In genomic region chr3:42556089-42556632, GRCh38 we compare ENCODE assay signal across 11 cellular contexts. TPM values are rescaled to one million over a fixed set of nuclear protein-coding genes. Genes with fewer than 3 reads are reported as not detected.
A peak's percentile ranks its signal among the peaks of the same experiment; 100 is the strongest.
DNase-seq lines count a peak whose midpoint lies in the region; ATAC-seq and TF ChIP-seq lines count a peak whose summit lies in the region.
"Had no signal": no experiment of that assay in that cellular context is flagged by ENCODE, and none has a peak within 500 bp of the region (broad histone marks: within the 10 kb centered on the region; RNA-seq: fewer than 3 reads in every experiment).

No MANE protein-coding gene starts in this region.

- H3K9me3 ChIP-seq in CD4-positive, alpha-beta T cell (ENCODE audit: control insufficient read depth, low read length): no peaks in the 10 kb centered on the region

- peak overlapping the region; percentile 58 for H3K27ac ChIP-seq in CD4-positive, alpha-beta T cell (ENCODE audit: low read depth, low read length)
- H3K27ac ChIP-seq: hepatocyte, RWPE1 had no signal

- H3K4me3 Mint-ChIP-seq in CD4-positive, alpha-beta T cell: peak overlapping the region; percentile 54

- H3K9me3 Mint-ChIP-seq in CD4-positive, alpha-beta T cell: no peaks in the 10 kb centered on the region

- no peaks in the 10 kb centered on the region for H3K27me3 ChIP-seq in CD4-positive, alpha-beta T cell (ENCODE audit: control insufficient read depth, insufficient read depth, low read length)
- H3K27me3 ChIP-seq: hepatocyte had no signal

- H3K27ac Mint-ChIP-seq in CD4-positive, alpha-beta T cell: peak overlapping the region; percentile 92

- peaks cover 47% of the 10 kb centered on the region for H3K4me1 Mint-ChIP-seq in CD4-positive, alpha-beta T cell (ENCODE audit: low read depth)

- peak; percentile 31 to 69 (median 41) for DNase-seq in CD4-positive, alpha-beta T cell
- peak; percentile 17 for DNase-seq in NCI-H82 treated with DMSO at 0.1 percent for 48 hours (lab: John Stamatoyannopoulos, UW; ENCODE audit: unreplicated experiment)
- peak; percentile 83 to 92 for DNase-seq in cerebellar nuclear complex (lab: John Stamatoyannopoulos, UW)
- no peak for DNase-seq in SIG-M5 treated with dmso at 0.1 percent for 504 hours (lab: John Stamatoyannopoulos, UW; ENCODE audit: unreplicated experiment)
- no peak for DNase-seq in sciatic nerve (ENCODE audit: low spot score)
- no peak for DNase-seq in NCI-H1092 (lab: John Stamatoyannopoulos, UW)
- no peak for DNase-seq in NCI-H226
- DNase-seq: aorta had no signal

- CTCF ChIA-PET in CD4-positive, alpha-beta T cell (lab: Charles Lee): no interaction called here

- POLR2A ChIA-PET in CD4-positive, alpha-beta T cell (lab: Charles Lee): interaction anchor here (0.7 to 1.2 kb wide), 9 partner anchors 13 to 337 kb away, joined by 3 to 13 read pairs (median 3); partner anchors contain the start of genes NKTR, SEC22C, SS18L2 and VIPR1

- no peaks in the 10 kb centered on the region for H3K27me3 Mint-ChIP-seq in CD4-positive, alpha-beta T cell

- intact Hi-C loops in CD4-positive, alpha-beta T cell (cut with DNase I, micrococcal nuclease): loop anchor here in 1 of 2 experiments (2.0 to 5.0 kb wide), 3 partner anchors 27 to 53 kb away; partner anchors contain the start of genes NKTR and VIPR1
- intact Hi-C loops in sciatic nerve (cut with DNase I): no loop called here

- no peak for TF ChIP-seq CTCF in CD4-positive, alpha-beta T cell (IDR thresholded peaks at IDR 0.05)

- peaks cover 77% of the 10 kb centered on the region for H3K36me3 Mint-ChIP-seq in CD4-positive, alpha-beta T cell (ENCODE audit: low read depth)

- peak; percentile 86 for ATAC-seq in CD4-positive, alpha-beta T cell (ENCODE audit: poor library complexity)
- ATAC-seq in GM21447 (IDR thresholded peaks at IDR 0.05; ENCODE audit: unreplicated experiment): peak; percentile 66
- ATAC-seq in sciatic nerve: no peak

RNA-seq across cellular contexts. Expression of gene SEC22C, which starts 25.6 kb away (rescaled TPM):
- total RNA-seq in CD4-positive, alpha-beta T cell: 10 to 100 TPM; 73.6 to 75.4 TPM
- 59.5 TPM for total RNA-seq in sciatic nerve

RNA-seq across cellular contexts. Expression of gene SS18L2, which starts 34.5 kb away (rescaled TPM):
- total RNA-seq in CD4-positive, alpha-beta T cell: 10 to 100 TPM; 47.2 to 53.6 TPM
- 16.0 TPM for total RNA-seq in sciatic nerve

RNA-seq across cellular contexts. Expression of gene NKTR, which starts 44.3 kb away (rescaled TPM):
- 100 to 1,000 TPM; 236 to 249 TPM for total RNA-seq in CD4-positive, alpha-beta T cell
- total RNA-seq in sciatic nerve: 149 TPM

RNA-seq across cellular contexts. Expression of gene VIPR1, which starts 53.7 kb away (rescaled TPM):
- 10 to 100 TPM; 66.8 to 67.6 TPM for total RNA-seq in CD4-positive, alpha-beta T cell
- 5.8 TPM for total RNA-seq in sciatic nerve

Comparison
In these comparisons a context has a peak if more than half of its experiments do, and no peak if none do; other contexts are left out.
1. DNase-seq: peak in CD4-positive, alpha-beta T cell (10 of 10), NCI-H82 treated with DMSO at 0.1 percent for 48 hours (single experiment) and cerebellar nuclear complex (2 of 2); none in SIG-M5 treated with dmso at 0.1 percent for 504 hours (single experiment), sciatic nerve (single experiment), NCI-H1092 (single experiment) and NCI-H226 (single experiment).